Comparison of ENCODE assay signal across 21 cellular contexts in genomic region chr9:121771851-121772599, GRCh38.
A peak's percentile ranks its signal among the peaks of the same experiment; 100 is the strongest.
DNase-seq lines count a peak whose midpoint lies in the region; ATAC-seq, FAIRE-seq and TF ChIP-seq lines count a peak whose summit lies in the region.
"Had no signal": no experiment of that assay in that cellular context is flagged by ENCODE, and none has a peak within 500 bp of the region (broad histone marks: within the 10 kb centered on the region; RNA-seq: fewer than 3 reads in every experiment).

No MANE protein-coding gene starts in this region.

- no peak overlapping the region for H3K4me3 ChIP-seq in tibial nerve
- no peak overlapping the region for H3K4me3 ChIP-seq in mesendoderm (ENCODE audit: low read length)
- no peak overlapping the region for H3K4me3 ChIP-seq in small intestine (ENCODE audit: low read depth in 1 of 2, low read length in 2 of 2)
- H3K4me3 ChIP-seq: prostate gland, thyroid gland had no signal

- no peaks in the 10 kb centered on the region for H3K27me3 ChIP-seq in tibial nerve
- H3K27me3 ChIP-seq in mesendoderm (ENCODE audit: insufficient read depth, low read length, poor library complexity), result no peaks in the 10 kb centered on the region
- no peaks in the 10 kb centered on the region for H3K27me3 ChIP-seq in small intestine (ENCODE audit: control insufficient read depth in 2 of 2, insufficient read depth in 2 of 2, low read length in 2 of 2)
- H3K27me3 ChIP-seq: foreskin keratinocyte, thyroid gland had no signal

- no peak overlapping the region for H4K8ac ChIP-seq in mesendoderm (ENCODE audit: low read depth, low read length)

- H3K9ac ChIP-seq in mesendoderm (ENCODE audit: low read length), result no peak overlapping the region

- H3K23ac ChIP-seq in mesendoderm (ENCODE audit: low read length), result no peak overlapping the region

- TF ChIP-seq EP300 in tibial nerve (IDR thresholded peaks at IDR 0.05), result peak in 1 of 2 donors; percentile 65

- TF ChIP-seq CTCF in omental fat pad (IDR thresholded peaks at IDR 0.05) (no peak), tibial nerve (IDR thresholded peaks at IDR 0.05) (no peak)

- peak in 1 of 2 donors; percentile 39 for TF ChIP-seq POLR2A in tibial nerve (IDR thresholded peaks at IDR 0.05)

- H3K4me2 ChIP-seq in mesendoderm (ENCODE audit: low read length), result no peak overlapping the region

- peaks cover 0 to 46% (median 16%) of the 10 kb centered on the region in 4 donors for H3K4me1 ChIP-seq in tibial nerve
- no peaks in the 10 kb centered on the region for H3K4me1 ChIP-seq in mesendoderm (ENCODE audit: control insufficient read depth, low read depth, low read length)
- no peaks in the 10 kb centered on the region for H3K4me1 ChIP-seq in small intestine (ENCODE audit: control insufficient read depth in 2 of 2, insufficient read depth in 1 of 2, low read depth in 1 of 2, low read length in 1 of 2)
- H3K4me1 ChIP-seq: prostate gland had no signal

- H3K79me2 ChIP-seq in mesendoderm (ENCODE audit: control insufficient read depth, insufficient read depth, low read length), result no peaks in the 10 kb centered on the region

- no peak overlapping the region for H3K56ac ChIP-seq in mesendoderm (ENCODE audit: low read length)

- H4K5ac ChIP-seq in mesendoderm (ENCODE audit: low read length), result no peak overlapping the region

- ATAC-seq in left cardiac atrium (peak; percentile 9 to 42), omental fat pad (ENCODE audit: low FRiP score) (peak; percentile 67), HG02798 (IDR thresholded peaks at IDR 0.05; ENCODE audit: poor library complexity, unreplicated experiment) (no peak)
- ATAC-seq: foreskin keratinocyte had no signal

- no peak overlapping the region for H3K4ac ChIP-seq in mesendoderm (ENCODE audit: low read depth, low read length)

- H3K27ac ChIP-seq in tibial nerve (peak overlapping the region; percentile 42 to 86 (median 76)), mesendoderm (ENCODE audit: low read depth, low read length) (no peak overlapping the region), small intestine (ENCODE audit: low read depth in 1 of 2, low read length in 1 of 2) (no peak overlapping the region)
- H3K27ac ChIP-seq: foreskin keratinocyte, prostate gland, thyroid gland had no signal

- H3K9me3 ChIP-seq in tibial nerve (no peaks in the 10 kb centered on the region), small intestine (ENCODE audit: control insufficient read depth, low read depth) (no peaks in the 10 kb centered on the region)
- H3K9me3 ChIP-seq: prostate gland, thyroid gland had no signal

- no peak overlapping the region for H2AK5ac ChIP-seq in mesendoderm (ENCODE audit: low read length)

- H2BK5ac ChIP-seq in mesendoderm (ENCODE audit: low read length), result no peak overlapping the region

- intact Hi-C loops in left cardiac atrium (cut with DNase I), result no loop called here

- H3K18ac ChIP-seq in mesendoderm (ENCODE audit: low read length), result no peak overlapping the region

- H3K36me3 ChIP-seq in tibial nerve (peaks cover 0 to 84% (median 5%) of the 10 kb centered on the region in 3 donors), mesendoderm (ENCODE audit: control insufficient read depth, insufficient read depth, low read length) (peaks cover 6% of the 10 kb centered on the region), small intestine (ENCODE audit: control insufficient read depth in 2 of 2, insufficient read depth in 2 of 2, low read length in 2 of 2) (peaks cover 13 to 23% of the 10 kb centered on the region in 2 donors)

- 61 to 68% methylated on average over 16 of the region's 16 CpGs for WGBS in tibial nerve, 2 donors
- no CpG with 5 or more reads among the region's 16 CpGs for WGBS in mesendoderm (ENCODE audit: extremely low coverage, insufficient coverage, low lambda C conversion rate)
- WGBS in small intestine, 3 donors, result 89 to 92% (median 91%) methylated on average over 14 to 16 of the region's 16 CpGs

- no peaks in the 10 kb centered on the region for H3K79me1 ChIP-seq in mesendoderm (ENCODE audit: low read length)

- peak; percentile 8 for DNase-seq in activated CD8-positive, alpha-beta memory T cell treated with anti-CD3 and anti-CD28 coated beads, Interleukin-2, amount 50 U/mL, for 4 hours
- no peak for DNase-seq in activated CD8-positive, alpha-beta memory T cell treated with anti-CD3 and anti-CD28 coated beads for 24 hours
- DNase-seq in left cardiac atrium (peak; percentile 17), omental fat pad (ENCODE audit: low spot score) (no peak), tibial nerve (ENCODE audit: low spot score in 2 of 2) (no peak), mesendoderm (no peak), small intestine (no peak)
- DNase-seq: 8988T; activated CD4-positive, alpha-beta T cell treated with anti-CD3 and anti-CD28 coated beads for 48 hours; activated naive CD8-positive, alpha-beta T cell treated with anti-CD3 and anti-CD28 coated beads, Interleukin-2, amount 10 ng/mL, durations not matched to agents 7 days and 5 days; CD4-positive, CD25-positive, alpha-beta regulatory T cell; central memory CD4-positive, alpha-beta T cell; DND-41; foreskin keratinocyte; NCI-H146; NCI-H446 treated with DMSO at 0.1 percent for 48 hours; stimulated activated CD4-positive, alpha-beta T cell treated with anti-CD3 and anti-CD28 coated beads, Interleukin-1b, Interleukin-23, amount 100 ng/mL, for 48 hours had no signal

- H2BK120ac ChIP-seq in mesendoderm (ENCODE audit: low read depth, low read length), result no peak overlapping the region

- FAIRE-seq in small intestine (lab: Jason Lieb, UNC), result no peak
- FAIRE-seq: endometrium had no signal

- no peak overlapping the region for H2BK15ac ChIP-seq in mesendoderm (replicated peaks; ENCODE audit: low read depth)

Comparison
In these comparisons a context has a peak if more than half of its experiments do, and no peak if none do; other contexts are left out.
1. DNase-seq: peak in activated CD8-positive, alpha-beta memory T cell treated with anti-CD3 and anti-CD28 coated beads, Interleukin-2, amount 50 U/mL, for 4 hours (single experiment) and left cardiac atrium (single experiment); none in activated CD8-positive, alpha-beta memory T cell treated with anti-CD3 and anti-CD28 coated beads for 24 hours (single experiment), omental fat pad (single experiment), tibial nerve (0 of 2), mesendoderm (single experiment) and small intestine (single experiment).
2. H3K27ac ChIP-seq: peak in tibial nerve (4 of 4); none in mesendoderm (single experiment) and small intestine (0 of 2).